Comparison of ENCODE assay signal across 8 cellular contexts in the genomic region with DNA sequence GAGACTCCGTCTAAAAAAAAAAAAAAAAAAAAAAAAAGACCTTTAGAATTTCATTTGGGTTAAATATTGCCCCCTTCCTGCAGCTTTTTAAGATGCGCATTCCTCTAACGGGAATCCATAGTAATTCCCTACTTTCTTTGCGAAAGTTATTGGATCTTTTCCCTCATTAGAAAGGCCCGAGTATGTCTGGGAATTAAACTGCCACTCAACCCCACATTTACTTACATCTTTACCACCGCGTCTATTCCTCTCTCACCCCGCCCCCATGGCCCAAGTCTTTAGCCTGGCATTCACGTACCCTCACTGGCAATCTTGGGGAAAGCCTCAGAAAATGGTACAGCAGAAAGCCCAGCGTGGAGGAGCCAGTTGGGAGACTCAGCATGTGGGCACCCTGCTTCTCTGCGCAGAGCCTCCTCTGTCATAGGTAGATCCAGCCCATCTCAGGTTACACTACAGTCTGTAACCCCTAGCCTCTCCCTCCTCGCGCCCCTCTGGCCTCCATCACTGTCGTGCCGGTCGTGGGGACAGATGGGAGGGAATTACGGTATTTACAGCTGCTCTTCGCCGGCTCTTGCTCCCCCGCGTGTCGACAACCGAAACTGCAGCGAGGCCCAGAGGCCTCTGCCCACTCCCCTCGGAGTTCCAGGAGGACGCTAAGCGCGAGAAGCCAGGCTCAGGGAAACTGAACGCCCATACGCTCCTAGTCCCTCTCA. TPM values are rescaled to one million over a fixed set of nuclear protein-coding genes. Genes with fewer than 3 reads are reported as not detected.
A peak's percentile ranks its signal among the peaks of the same experiment; 100 is the strongest.
DNase-seq lines count a peak whose midpoint lies in the region; ATAC-seq lines count a peak whose summit lies in the region.

No MANE protein-coding gene starts in this region.

- H3K4me3 Mint-ChIP-seq in effector memory CD8-positive, alpha-beta T cell, result peak overlapping the region; percentile 70 to 75

- peaks cover 33 to 37% of the 10 kb centered on the region in 2 donors for H3K4me1 Mint-ChIP-seq in effector memory CD8-positive, alpha-beta T cell (ENCODE audit: low read depth in 2 of 2)

- DNase-seq in NCI-H1694 treated with DMSO at 0.1 percent for 48 hours (lab: John Stamatoyannopoulos, UW) (peak; percentile 36), lung microvascular endothelial cell (ENCODE audit: low read depth in 2 of 2) (peak; percentile 77 to 84)
- peak; percentile 91 for DNase-seq in activated CD8-positive, alpha-beta memory T cell treated with anti-CD3 and anti-CD28 coated beads for 24 hours
- peak; percentile 73 to 79 (median 73) for DNase-seq in effector memory CD8-positive, alpha-beta T cell
- DNase-seq in stimulated activated CD4-positive, alpha-beta T cell treated with anti-CD3 and anti-CD28 coated beads, TNF-alpha, amount 100 ng/mL, for 24 hours (ENCODE audit: low read depth in 3 of 3), result peak; percentile 58 to 82 (median 70)

- H3K27me3 Mint-ChIP-seq in effector memory CD8-positive, alpha-beta T cell, result no peaks in the 10 kb centered on the region

- H3K36me3 Mint-ChIP-seq in effector memory CD8-positive, alpha-beta T cell (ENCODE audit: insufficient read depth), result peaks cover 17% of the 10 kb centered on the region

- H3K9me3 Mint-ChIP-seq in effector memory CD8-positive, alpha-beta T cell, result peaks cover 0 to 1% of the 10 kb centered on the region in 2 donors

- peak overlapping the region in 1 of 2 donors; percentile 54 for H3K27ac Mint-ChIP-seq in effector memory CD8-positive, alpha-beta T cell

- ATAC-seq in GM18907 (IDR thresholded peaks at IDR 0.05; ENCODE audit: unreplicated experiment), result peak; percentile 61
- peak; percentile 39 for ATAC-seq in effector memory CD8-positive, alpha-beta T cell (replicated peaks)
- no peak for ATAC-seq in GM21576 (IDR thresholded peaks at IDR 0.05; ENCODE audit: unreplicated experiment)
- ATAC-seq in GM19328 (IDR thresholded peaks at IDR 0.05; ENCODE audit: unreplicated experiment), result no peak

RNA-seq across cellular contexts. Expression of gene ANKDD1A, which starts 6.4 kb away (rescaled TPM):
- 3.0 and 3.7 TPM in 2 replicates for total RNA-seq in lung microvascular endothelial cell

Comparison
In these comparisons a context has a peak if more than half of its experiments do, and no peak if none do; other contexts are left out.
1. ATAC-seq: peak in GM18907 (single experiment) and effector memory CD8-positive, alpha-beta T cell (single experiment); none in GM21576 (single experiment) and GM19328 (single experiment).
2. DNase-seq: peak in every context shown above with its lines; median percentile 91 in activated CD8-positive, alpha-beta memory T cell treated with anti-CD3 and anti-CD28 coated beads for 24 hours; 80 in lung microvascular endothelial cell; 73 in effector memory CD8-positive, alpha-beta T cell; 70 in stimulated activated CD4-positive, alpha-beta T cell treated with anti-CD3 and anti-CD28 coated beads, TNF-alpha, amount 100 ng/mL, for 24 hours; 36 in NCI-H1694 treated with DMSO at 0.1 percent for 48 hours.